Comparison of ENCODE assay signal across 10 cellular contexts in the genomic region with DNA sequence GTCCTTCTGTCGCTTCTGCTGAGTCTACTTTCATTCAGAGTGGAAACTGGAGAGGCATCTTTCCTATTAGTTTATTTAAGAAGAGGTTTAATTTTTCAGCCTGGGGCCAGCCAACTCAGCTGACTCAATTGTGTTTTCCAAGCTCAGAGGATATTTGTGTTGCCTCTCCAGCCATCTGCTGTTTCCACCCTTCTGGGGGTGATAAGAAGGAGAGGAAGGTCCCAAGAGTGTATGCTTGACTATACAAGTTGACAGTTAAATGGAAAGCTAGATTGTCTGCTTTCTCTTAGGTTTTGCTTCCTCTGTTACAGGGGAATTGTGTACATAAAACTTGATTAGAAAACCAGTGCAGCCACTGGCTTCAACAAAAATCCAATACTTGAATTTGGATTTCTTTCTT. TPM values are rescaled to one million over a fixed set of nuclear protein-coding genes. Genes with fewer than 3 reads are reported as not detected.
DNase-seq lines count a peak whose midpoint lies in the region; ATAC-seq and TF ChIP-seq lines count a peak whose summit lies in the region.
"Had no signal": no experiment of that assay in that cellular context is flagged by ENCODE, and none has a peak within 500 bp of the region (broad histone marks: within the 10 kb centered on the region; RNA-seq: fewer than 3 reads in every experiment).

No MANE protein-coding gene starts in this region.

- 100% methylated on average over 1 of the region's 1 CpG for WGBS in endodermal cell (ENCODE audit: insufficient coverage in 1 of 2, insufficient read length in 1 of 2), 2 experiments

- H3K4me1 Mint-ChIP-seq in activated T-cell treated with anti-CD3 and anti-CD28 coated beads, Interleukin-2, amount 50 U/mL, for 24 hours (ENCODE audit: low read depth): peaks cover 69% of the 10 kb centered on the region
- peaks cover 25% of the 10 kb centered on the region for H3K4me1 Mint-ChIP-seq in endodermal cell

- H3K27me3 Mint-ChIP-seq in activated T-cell treated with anti-CD3 and anti-CD28 coated beads, Interleukin-2, amount 50 U/mL, for 24 hours: no peaks in the 10 kb centered on the region
- H3K27me3 Mint-ChIP-seq in endodermal cell (ENCODE audit: insufficient read depth): peaks cover 9% of the 10 kb centered on the region

- intact Hi-C loops in gastrocnemius medialis (cut with DNase I; ENCODE audit: low total_unique reads): loop anchor here (5.0 to 10.0 kb wide), 4 partner anchors 91 to 797 kb away; a partner anchor contains a TSS

- no peaks in the 10 kb centered on the region for H3K27me3 ChIP-seq in endodermal cell (ENCODE audit: control insufficient read depth, insufficient read depth, low read length, poor library complexity, severe bottlenecking)
- no peaks in the 10 kb centered on the region for H3K27me3 ChIP-seq in gastrocnemius medialis

- H3K27ac ChIP-seq in endodermal cell (ENCODE audit: low read depth, low read length): no peak overlapping the region
- H3K27ac ChIP-seq in gastrocnemius medialis: peak overlapping the region; percentile 79 to 96 (median 90)

- H3K4me3 ChIP-seq in endodermal cell (ENCODE audit: low read length) (peak overlapping the region; percentile 13), gastrocnemius medialis (peak overlapping the region in 1 of 4 donors; percentile 7)

- H3K4me1 ChIP-seq in endodermal cell (ENCODE audit: control insufficient read depth, insufficient read depth, low read length) (peaks cover 4% of the 10 kb centered on the region), gastrocnemius medialis (peaks cover 65 to 66% of the 10 kb centered on the region in 2 donors)

- no peak overlapping the region for H3K9ac ChIP-seq in endodermal cell (ENCODE audit: extremely low read depth, low read length, poor library complexity, severe bottlenecking)

- TF ChIP-seq CTCF in endodermal cell (conservative IDR thresholded peaks at IDR 0.05): no peak
- no peak for TF ChIP-seq CTCF in gastrocnemius medialis (IDR thresholded peaks at IDR 0.05 in 4 of 5, conservative IDR thresholded peaks at IDR 0.05 in 1 of 5)

- peaks cover 83% of the 10 kb centered on the region for H3K36me3 Mint-ChIP-seq in activated T-cell treated with anti-CD3 and anti-CD28 coated beads, Interleukin-2, amount 50 U/mL, for 24 hours (ENCODE audit: low read depth)
- peaks cover 16% of the 10 kb centered on the region for H3K36me3 Mint-ChIP-seq in endodermal cell (ENCODE audit: low read depth)

- in situ Hi-C loops in gastrocnemius medialis (cut with MboI; ENCODE audit: low sequenced_read_pairs in 4 of 4): loop anchor here (10.0 to 25.0 kb wide), 5 partner anchors 287 to 1716 kb away; a partner anchor contains a TSS

- H3K27ac Mint-ChIP-seq in activated T-cell treated with anti-CD3 and anti-CD28 coated beads, Interleukin-2, amount 50 U/mL, for 24 hours: peak overlapping the region; percentile 72
- no peak overlapping the region for H3K27ac Mint-ChIP-seq in endodermal cell

- no peak for DNase-seq in activated T-cell treated with anti-CD3 and anti-CD28 coated beads, Interleukin-2, amount 50 U/mL, for 24 hours
- no peak for DNase-seq in activated T-cell treated with anti-CD3 and anti-CD28 coated beads for 4 hours
- DNase-seq in OCI-M2 (lab: John Stamatoyannopoulos, UW; ENCODE audit: unreplicated experiment): peak; percentile 50
- DNase-seq in endodermal cell: no peak
- DNase-seq in gastrocnemius medialis: no peak
- DNase-seq in cortex of kidney (lab: John Stamatoyannopoulos, UW): no peak
- no peak for DNase-seq in stimulated activated naive CD4-positive, alpha-beta T cell treated with Interleukin-2 at 50 U/mL for 16 hours (lab: John Stamatoyannopoulos, UW)
- DNase-seq: KBM-7, posterior cingulate gyrus had no signal

- H3K9me3 Mint-ChIP-seq in activated T-cell treated with anti-CD3 and anti-CD28 coated beads, Interleukin-2, amount 50 U/mL, for 24 hours: no peaks in the 10 kb centered on the region
- no peaks in the 10 kb centered on the region for H3K9me3 Mint-ChIP-seq in endodermal cell

- H3K36me3 ChIP-seq in endodermal cell (ENCODE audit: control insufficient read depth, insufficient read depth, low read length) (peaks cover 29% of the 10 kb centered on the region), gastrocnemius medialis (peaks cover 0 to 12% of the 10 kb centered on the region in 2 donors)

- H3K4me3 Mint-ChIP-seq in activated T-cell treated with anti-CD3 and anti-CD28 coated beads, Interleukin-2, amount 50 U/mL, for 24 hours: peak overlapping the region; percentile 55
- no peak overlapping the region for H3K4me3 Mint-ChIP-seq in endodermal cell

- TF ChIP-seq POLR2A in gastrocnemius medialis (IDR thresholded peaks at IDR 0.05): no peak

- ATAC-seq in gastrocnemius medialis (no peak), GM18520 (IDR thresholded peaks at IDR 0.05; ENCODE audit: unreplicated experiment) (no peak)

- H3K9me3 ChIP-seq in endodermal cell (ENCODE audit: control insufficient read depth, low read length): no peaks in the 10 kb centered on the region
- H3K9me3 ChIP-seq in gastrocnemius medialis: no peaks in the 10 kb centered on the region

RNA-seq across cellular contexts. Expression of a gene that starts 3.0 kb away (rescaled TPM):
- total RNA-seq in endodermal cell: 10 to 100 TPM; 72.5 to 84.7 TPM
- 57.3 TPM for polyA plus RNA-seq in endodermal cell (2013, experiment 1 of 2)
- 52.1 TPM for polyA plus RNA-seq in endodermal cell (2013, experiment 2 of 2)
- 100 to 1,000 TPM; 174 to 433 (median 247) TPM for total RNA-seq in gastrocnemius medialis
